In the genomic region with DNA sequence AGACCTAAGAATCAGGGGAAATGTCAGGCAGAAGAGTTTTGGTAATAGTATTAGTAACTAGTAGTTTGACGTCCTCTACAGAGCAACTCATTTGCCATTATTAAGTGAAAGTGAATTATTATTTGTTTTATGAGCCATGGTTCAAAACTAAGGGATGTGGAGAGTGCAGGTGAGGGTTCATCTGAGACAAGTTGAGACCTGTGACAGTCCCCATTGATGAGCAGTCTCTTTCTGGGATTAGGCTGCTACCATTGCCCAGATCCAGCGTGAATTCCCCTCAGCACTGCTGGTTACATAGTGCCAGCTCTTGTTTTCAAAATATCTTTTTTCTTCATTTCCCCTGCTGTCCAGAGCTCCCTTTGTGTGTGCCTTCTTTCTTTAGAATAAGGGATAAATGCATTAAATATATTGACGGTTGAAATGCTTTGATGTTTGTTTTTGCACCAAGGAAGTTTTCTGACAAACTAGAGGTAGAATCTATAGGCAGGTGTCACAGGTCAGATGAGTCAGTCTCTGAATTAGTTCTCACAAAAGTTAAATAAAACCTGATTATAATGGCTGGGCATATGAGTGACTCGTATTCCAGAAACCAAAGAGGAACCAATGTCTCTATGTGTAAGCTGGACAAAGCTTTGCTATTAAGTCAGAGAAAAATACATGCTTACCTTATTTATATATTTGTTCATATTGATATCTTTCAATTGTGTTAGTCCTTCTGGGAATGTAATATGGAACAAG, we compare ENCODE assay signal across 27 cellular contexts.
DNase-seq lines count a peak whose midpoint lies in the region; ATAC-seq, FAIRE-seq and TF ChIP-seq lines count a peak whose summit lies in the region.
"Had no signal": no experiment of that assay in that cellular context is flagged by ENCODE, and none has a peak within 500 bp of the region (broad histone marks: within the 10 kb centered on the region; RNA-seq: fewer than 3 reads in every experiment).

No MANE protein-coding gene starts in this region.

- H3K9me3 ChIP-seq in breast epithelium = no peaks in the 10 kb centered on the region

- no peak overlapping the region for H3K27ac Mint-ChIP-seq in MCF 10A (ENCODE audit: low read depth, unreplicated experiment)
- H3K27ac Mint-ChIP-seq: CD8-positive, alpha-beta memory T cell; T-helper 17 cell had no signal

- ATAC-seq in esophagus mucosa = peak; percentile 93
- ATAC-seq in GM18909 (IDR thresholded peaks at IDR 0.05; ENCODE audit: poor library complexity, unreplicated experiment) = no peak
- ATAC-seq: T-helper 17 cell had no signal

- no peaks in the 10 kb centered on the region for H3K36me3 Mint-ChIP-seq in MCF 10A (ENCODE audit: insufficient read depth, unreplicated experiment)

- DNase-seq in MCF 10A (ENCODE audit: unreplicated experiment) = peak; percentile 11
- no peak for DNase-seq in breast epithelium (ENCODE audit: low spot score in 2 of 2)
- peak; percentile 55 for DNase-seq in NCI-H69 (lab: John Stamatoyannopoulos, UW)
- no peak for DNase-seq in 8988T
- no peak for DNase-seq in NCI-H82 treated with DMSO at 0.1 percent for 48 hours (lab: John Stamatoyannopoulos, UW; ENCODE audit: unreplicated experiment)
- no peak for DNase-seq in H54 (ENCODE audit: insufficient read length, low spot score)
- DNase-seq: AML-193; C1 segment of cervical spinal cord; Calu3; CD8-positive, alpha-beta memory T cell; EL; GF-D8; H7; KG1; NCI-H1092 treated with DMSO at 0.1 percent for 48 hours; NCI-H187; NCI-H226; NCI-H524; NCI-H82; PC-9; RPMI8226; SHP77 treated with DMSO at 0.1 percent for 48 hours; SW 1271; T-helper 17 cell had no signal

- no peaks in the 10 kb centered on the region for H3K27me3 Mint-ChIP-seq in MCF 10A (ENCODE audit: insufficient read depth, unreplicated experiment)
- H3K27me3 Mint-ChIP-seq: T-helper 17 cell had no signal

- POLR2A ChIA-PET in MCF 10A (lab: Yijun Ruan, JAX) = interaction anchor here (0.7 kb wide), 1 partner anchor 572 kb away, joined by 3 read pairs; no protein-coding TSS in a partner anchor

- H3K4me1 ChIP-seq in breast epithelium = no peaks in the 10 kb centered on the region

- H3K4me3 ChIP-seq in breast epithelium = no peak overlapping the region
- H3K4me3 ChIP-seq: PC-9, SK-N-MC had no signal

- TF ChIP-seq CTCF in MCF 10A (IDR thresholded peaks at IDR 0.05; ENCODE audit: unreplicated experiment) (no peak), breast epithelium (IDR thresholded peaks at IDR 0.05) (no peak)

- intact Hi-C loops in MCF 10A (cut with micrococcal nuclease) (no loop called here), breast epithelium (cut with DNase I; ENCODE audit: low total_unique reads) (no loop called here)

- CTCF ChIA-PET in MCF 10A (lab: Yijun Ruan, JAX) = no interaction called here

- no peak for FAIRE-seq in H54 (lab: Jason Lieb, UNC)

- TF ChIP-seq POLR2A in breast epithelium (IDR thresholded peaks at IDR 0.05) (no peak), H54 (IDR thresholded peaks at IDR 0.05; ENCODE audit: low read depth, low read length) (no peak)

- H3K4me1 Mint-ChIP-seq in MCF 10A (ENCODE audit: insufficient read depth, unreplicated experiment) = no peaks in the 10 kb centered on the region
- H3K4me1 Mint-ChIP-seq: CD8-positive, alpha-beta memory T cell; T-helper 17 cell had no signal

- BruUV-seq in MCF 10A (replicated peaks; lab: Mats Ljungman, UMichigan) = no TSS peak

- no peaks in the 10 kb centered on the region for H3K36me3 ChIP-seq in breast epithelium

- no peak overlapping the region for H3K27ac ChIP-seq in breast epithelium
- H3K27ac ChIP-seq: PC-9, SK-N-MC had no signal

- no peaks in the 10 kb centered on the region for H3K9me3 Mint-ChIP-seq in MCF 10A (ENCODE audit: unreplicated experiment)

- H3K27me3 ChIP-seq in breast epithelium = no peaks in the 10 kb centered on the region

- H3K4me3 Mint-ChIP-seq in MCF 10A (ENCODE audit: unreplicated experiment) = no peak overlapping the region
- H3K4me3 Mint-ChIP-seq: CD8-positive, alpha-beta memory T cell; T-helper 17 cell had no signal

Comparison
In these comparisons a context has a peak if more than half of its experiments do, and no peak if none do; other contexts are left out.
1. DNase-seq: peak in MCF 10A (single experiment) and NCI-H69 (single experiment); none in breast epithelium (0 of 2), 8988T (single experiment), NCI-H82 treated with DMSO at 0.1 percent for 48 hours (single experiment) and H54 (single experiment).